ENCODE assay signal across 1 cellular context in genomic region chr2:100936070-100936741, GRCh38.
TF ChIP-seq lines count a peak whose summit lies in the region.

No MANE protein-coding gene starts in this region.

TF ChIP-seq in HepG2, 621 proteins besides CTCF, POLR2A, EP300 and RAD21 (continued from another document):
- TF ChIP-seq SKIL (CRISPR knock-in tag; IDR thresholded peaks at IDR 0.05; ENCODE audit: borderline replicate concordance) = no peak
- no peak for TF ChIP-seq ZZZ3 (CRISPR knock-in tag; IDR thresholded peaks at IDR 0.05; ENCODE audit: borderline replicate concordance)
- TF ChIP-seq ZNF597 (CRISPR knock-in tag; IDR thresholded peaks at IDR 0.05) = no peak
- no peak for TF ChIP-seq ZEB1 (IDR thresholded peaks at IDR 0.05; ENCODE audit: insufficient replicate concordance, low read depth)
- TF ChIP-seq RBFOX2 (IDR thresholded peaks at IDR 0.05; ENCODE audit: low read depth, low read length) = no peak
- no peak for TF ChIP-seq ZNF546 (CRISPR knock-in tag; conservative IDR thresholded peaks at IDR 0.05)
- no peak for TF ChIP-seq ZNF224 (CRISPR knock-in tag; IDR thresholded peaks at IDR 0.05)
- TF ChIP-seq ZNF24 (IDR thresholded peaks at IDR 0.05) = no peak
